Comparison of ENCODE assay signal across 9 cellular contexts in genomic region chr11:120564573-120565301, GRCh38. TPM values are rescaled to one million over a fixed set of nuclear protein-coding genes. Genes with fewer than 3 reads are reported as not detected.
A peak's percentile ranks its signal among the peaks of the same experiment; 100 is the strongest.
DNase-seq lines count a peak whose midpoint lies in the region; ATAC-seq and TF ChIP-seq lines count a peak whose summit lies in the region.
"Had no signal": no experiment of that assay in that cellular context is flagged by ENCODE, and none has a peak within 500 bp of the region (broad histone marks: within the 10 kb centered on the region; RNA-seq: fewer than 3 reads in every experiment).

No MANE protein-coding gene starts in this region.

- peak overlapping the region; percentile 91 for H3K4me2 ChIP-seq in smooth muscle cell

- in situ Hi-C loops in astrocyte of the spinal cord (cut with HindIII; ENCODE audit: low sequenced_read_pairs): no loop called here

- H3K27me3 ChIP-seq in iPS-18a (ENCODE audit: control insufficient read depth, insufficient read depth, low read length): peaks cover 52% of the 10 kb centered on the region
- peaks cover 3% of the 10 kb centered on the region for H3K27me3 ChIP-seq in smooth muscle cell (ENCODE audit: low read depth)

- H3K9me3 ChIP-seq in iPS-18a (ENCODE audit: control insufficient read depth, low read depth, low read length) (no peaks in the 10 kb centered on the region), smooth muscle cell (replicated peaks; ENCODE audit: low read depth) (no peaks in the 10 kb centered on the region)

- H3K79me2 ChIP-seq in smooth muscle cell (ENCODE audit: low read depth): no peaks in the 10 kb centered on the region

- peak; percentile 61 for ATAC-seq in HG03521 (IDR thresholded peaks at IDR 0.05; ENCODE audit: unreplicated experiment)

- peak overlapping the region; percentile 28 for H3K4me3 ChIP-seq in astrocyte of the spinal cord (ENCODE audit: low read depth, low read length)
- H3K4me3 ChIP-seq in iPS-18a (ENCODE audit: low read length): peak overlapping the region; percentile 51
- H3K4me3 ChIP-seq in smooth muscle cell: peak overlapping the region; percentile 45
- H3K4me3 ChIP-seq: SK-N-MC had no signal

- WGBS in smooth muscle cell (ENCODE audit: low lambda C conversion rate): under 1% methylated on average over 66 of the region's 75 CpGs

- TF ChIP-seq CTCF in astrocyte of the spinal cord (IDR thresholded peaks at IDR 0.05; ENCODE audit: low read depth, low read length) (peak; percentile 35), smooth muscle cell (IDR thresholded peaks at IDR 0.05; ENCODE audit: borderline replicate concordance, insufficient read depth, poor library complexity, severe bottlenecking) (no peak)

- peak overlapping the region; percentile 42 for H3K9ac ChIP-seq in iPS-18a (ENCODE audit: low read length)
- peak overlapping the region; percentile 83 for H3K9ac ChIP-seq in smooth muscle cell (ENCODE audit: low read depth)

- no peak overlapping the region for H3K27ac ChIP-seq in iPS-18a (ENCODE audit: low read length)
- peak overlapping the region; percentile 20 for H3K27ac ChIP-seq in smooth muscle cell (ENCODE audit: low read depth)
- H3K27ac ChIP-seq: SK-N-MC had no signal

- H3K36me3 ChIP-seq in iPS-18a (ENCODE audit: control insufficient read depth, low read depth, low read length) (no peaks in the 10 kb centered on the region), smooth muscle cell (ENCODE audit: low read depth) (no peaks in the 10 kb centered on the region)

- H4K20me1 ChIP-seq in smooth muscle cell (ENCODE audit: low read depth): no peaks in the 10 kb centered on the region

- H2AFZ ChIP-seq in smooth muscle cell (ENCODE audit: low read depth): peak overlapping the region; percentile 61

- H3K4me1 ChIP-seq in iPS-18a (ENCODE audit: control insufficient read depth, low read depth, low read length) (peaks cover 33% of the 10 kb centered on the region), smooth muscle cell (ENCODE audit: low read depth) (peaks cover 16% of the 10 kb centered on the region)

- DNase-seq in DMS53 treated with DMSO at 0.1 percent for 48 hours (lab: John Stamatoyannopoulos, UW; ENCODE audit: unreplicated experiment) (peak; percentile 20), GM19240 (ENCODE audit: insufficient read length, low spot score) (peak; percentile 65), astrocyte of the spinal cord (ENCODE audit: low read depth, low spot score) (peak; percentile 25), smooth muscle cell (lab: John Stamatoyannopoulos, UW; ENCODE audit: unreplicated experiment) (peak; percentile 44), NOMO-1 treated with dmso at 0.1 percent for 144 hours (lab: John Stamatoyannopoulos, UW; ENCODE audit: unreplicated experiment) (no peak), HK-2 (ENCODE audit: unreplicated experiment) (no peak)

- H3F3A ChIP-seq in smooth muscle cell (ENCODE audit: low read depth): no peaks in the 10 kb centered on the region

RNA-seq across cellular contexts. Expression of gene GRIK4, which starts 53.2 kb away (rescaled TPM):
- not detected in 2 replicates for total RNA-seq in smooth muscle cell
- polyA plus RNA-seq in smooth muscle cell: not detected in 2 replicates

Comparison
In these comparisons a context has a peak if more than half of its experiments do, and no peak if none do; other contexts are left out.
1. DNase-seq: peak in DMS53 treated with DMSO at 0.1 percent for 48 hours (single experiment), GM19240 (single experiment), astrocyte of the spinal cord (single experiment) and smooth muscle cell (single experiment); none in NOMO-1 treated with dmso at 0.1 percent for 144 hours (single experiment) and HK-2 (single experiment).
2. Peak in every context shown above with its lines, with median percentiles within 50 percentile points of each other: H3K4me3 ChIP-seq.